Comparison of ENCODE assay signal across 1 cellular context in the genomic region with DNA sequence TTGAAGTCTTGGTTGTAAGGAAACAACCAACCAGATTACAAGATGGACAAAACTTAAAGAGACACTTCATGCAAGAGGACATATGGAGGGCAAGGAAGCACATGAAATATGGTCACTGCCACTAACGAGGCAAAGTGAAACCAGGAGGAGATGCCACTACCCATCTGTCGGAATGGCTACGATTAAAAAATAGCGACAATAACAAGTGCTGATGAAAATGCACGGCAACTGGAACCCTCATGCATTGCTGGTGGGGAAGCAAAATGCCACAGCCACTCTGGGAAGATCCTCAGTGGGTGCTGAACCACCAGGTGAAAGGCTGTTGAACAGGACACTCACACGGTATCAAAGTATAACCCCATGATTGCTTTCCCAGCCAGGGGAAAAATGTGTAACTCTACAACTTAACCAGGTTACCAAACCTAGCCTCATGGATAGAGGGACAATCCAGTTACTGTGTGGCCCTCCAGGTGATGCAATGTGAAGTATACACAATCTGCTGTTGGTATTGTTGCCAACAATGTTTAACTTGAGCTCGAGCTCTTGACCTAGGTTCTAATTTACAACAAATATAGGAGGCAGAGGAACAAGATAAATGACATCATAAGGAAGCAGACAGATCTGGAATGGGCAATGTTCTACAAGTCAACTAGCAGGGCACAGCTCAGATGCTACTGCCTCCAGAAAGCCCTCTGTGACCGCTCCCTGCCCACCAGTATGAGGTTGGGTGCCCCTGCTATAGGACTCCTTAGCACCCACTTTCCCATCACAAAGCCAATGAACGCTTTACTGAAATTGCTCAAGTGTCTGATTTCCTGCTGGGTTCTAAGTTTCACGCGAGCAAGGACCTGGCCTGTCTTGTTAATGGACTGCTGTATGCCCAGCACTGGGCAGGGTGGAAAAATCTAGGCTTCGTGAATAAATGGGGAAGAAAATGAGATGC.
TF ChIP-seq lines count a peak whose summit lies in the region.

No MANE protein-coding gene starts in this region.

TF ChIP-seq in HEK293, 187 proteins besides CTCF, POLR2A, EP300 and RAD21:
- TF ChIP-seq, protein P1, sequence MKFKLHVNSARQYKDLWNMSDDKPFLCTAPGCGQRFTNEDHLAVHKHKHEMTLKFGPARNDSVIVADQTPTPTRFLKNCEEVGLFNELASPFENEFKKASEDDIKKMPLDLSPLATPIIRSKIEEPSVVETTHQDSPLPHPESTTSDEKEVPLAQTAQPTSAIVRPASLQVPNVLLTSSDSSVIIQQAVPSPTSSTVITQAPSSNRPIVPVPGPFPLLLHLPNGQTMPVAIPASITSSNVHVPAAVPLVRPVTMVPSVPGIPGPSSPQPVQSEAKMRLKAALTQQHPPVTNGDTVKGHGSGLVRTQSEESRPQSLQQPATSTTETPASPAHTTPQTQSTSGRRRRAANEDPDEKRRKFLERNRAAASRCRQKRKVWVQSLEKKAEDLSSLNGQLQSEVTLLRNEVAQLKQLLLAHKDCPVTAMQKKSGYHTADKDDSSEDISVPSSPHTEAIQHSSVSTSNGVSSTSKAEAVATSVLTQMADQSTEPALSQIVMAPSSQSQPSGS (tag by site-specific recombination; IDR thresholded peaks at IDR 0.05; ENCODE audit: low read depth) = 0 out of 2 replicates have a peak, but pooled peaks have one; percentile 36
- TF ChIP-seq ZNF169 (tag by site-specific recombination; IDR thresholded peaks at IDR 0.05) (no peak), ZNF184 (tag by site-specific recombination; IDR thresholded peaks at IDR 0.05) (peak; percentile 92)
TF ChIP-seq in HEK293: peak in this region for 2.
